1 cellular context compared by ENCODE assay signal in the genomic region with DNA sequence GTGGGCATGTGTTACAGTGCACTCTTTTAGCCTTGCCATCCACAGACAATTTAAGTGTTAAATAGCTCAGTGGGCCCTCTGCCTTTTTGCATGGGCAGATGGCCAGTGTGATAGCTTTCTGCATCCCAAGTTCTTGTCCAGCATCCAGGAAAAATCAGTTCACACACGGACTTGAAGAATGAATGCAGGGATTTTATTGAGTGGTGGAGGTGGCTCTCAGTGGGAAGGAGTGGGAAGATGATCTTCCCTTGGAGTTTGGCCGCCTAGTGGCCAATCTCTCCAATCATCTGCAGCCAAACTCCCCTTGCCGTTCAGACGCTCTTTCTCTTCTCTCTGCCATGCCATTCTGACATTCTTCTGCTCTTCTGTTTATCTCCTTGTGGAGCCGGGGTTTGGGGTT.
TF ChIP-seq lines count a peak whose summit lies in the region.

No MANE protein-coding gene starts in this region.

TF ChIP-seq in GM23338, 12 proteins besides CTCF, POLR2A, EP300 and RAD21 (continued from another document):
- TF ChIP-seq, protein P1, sequence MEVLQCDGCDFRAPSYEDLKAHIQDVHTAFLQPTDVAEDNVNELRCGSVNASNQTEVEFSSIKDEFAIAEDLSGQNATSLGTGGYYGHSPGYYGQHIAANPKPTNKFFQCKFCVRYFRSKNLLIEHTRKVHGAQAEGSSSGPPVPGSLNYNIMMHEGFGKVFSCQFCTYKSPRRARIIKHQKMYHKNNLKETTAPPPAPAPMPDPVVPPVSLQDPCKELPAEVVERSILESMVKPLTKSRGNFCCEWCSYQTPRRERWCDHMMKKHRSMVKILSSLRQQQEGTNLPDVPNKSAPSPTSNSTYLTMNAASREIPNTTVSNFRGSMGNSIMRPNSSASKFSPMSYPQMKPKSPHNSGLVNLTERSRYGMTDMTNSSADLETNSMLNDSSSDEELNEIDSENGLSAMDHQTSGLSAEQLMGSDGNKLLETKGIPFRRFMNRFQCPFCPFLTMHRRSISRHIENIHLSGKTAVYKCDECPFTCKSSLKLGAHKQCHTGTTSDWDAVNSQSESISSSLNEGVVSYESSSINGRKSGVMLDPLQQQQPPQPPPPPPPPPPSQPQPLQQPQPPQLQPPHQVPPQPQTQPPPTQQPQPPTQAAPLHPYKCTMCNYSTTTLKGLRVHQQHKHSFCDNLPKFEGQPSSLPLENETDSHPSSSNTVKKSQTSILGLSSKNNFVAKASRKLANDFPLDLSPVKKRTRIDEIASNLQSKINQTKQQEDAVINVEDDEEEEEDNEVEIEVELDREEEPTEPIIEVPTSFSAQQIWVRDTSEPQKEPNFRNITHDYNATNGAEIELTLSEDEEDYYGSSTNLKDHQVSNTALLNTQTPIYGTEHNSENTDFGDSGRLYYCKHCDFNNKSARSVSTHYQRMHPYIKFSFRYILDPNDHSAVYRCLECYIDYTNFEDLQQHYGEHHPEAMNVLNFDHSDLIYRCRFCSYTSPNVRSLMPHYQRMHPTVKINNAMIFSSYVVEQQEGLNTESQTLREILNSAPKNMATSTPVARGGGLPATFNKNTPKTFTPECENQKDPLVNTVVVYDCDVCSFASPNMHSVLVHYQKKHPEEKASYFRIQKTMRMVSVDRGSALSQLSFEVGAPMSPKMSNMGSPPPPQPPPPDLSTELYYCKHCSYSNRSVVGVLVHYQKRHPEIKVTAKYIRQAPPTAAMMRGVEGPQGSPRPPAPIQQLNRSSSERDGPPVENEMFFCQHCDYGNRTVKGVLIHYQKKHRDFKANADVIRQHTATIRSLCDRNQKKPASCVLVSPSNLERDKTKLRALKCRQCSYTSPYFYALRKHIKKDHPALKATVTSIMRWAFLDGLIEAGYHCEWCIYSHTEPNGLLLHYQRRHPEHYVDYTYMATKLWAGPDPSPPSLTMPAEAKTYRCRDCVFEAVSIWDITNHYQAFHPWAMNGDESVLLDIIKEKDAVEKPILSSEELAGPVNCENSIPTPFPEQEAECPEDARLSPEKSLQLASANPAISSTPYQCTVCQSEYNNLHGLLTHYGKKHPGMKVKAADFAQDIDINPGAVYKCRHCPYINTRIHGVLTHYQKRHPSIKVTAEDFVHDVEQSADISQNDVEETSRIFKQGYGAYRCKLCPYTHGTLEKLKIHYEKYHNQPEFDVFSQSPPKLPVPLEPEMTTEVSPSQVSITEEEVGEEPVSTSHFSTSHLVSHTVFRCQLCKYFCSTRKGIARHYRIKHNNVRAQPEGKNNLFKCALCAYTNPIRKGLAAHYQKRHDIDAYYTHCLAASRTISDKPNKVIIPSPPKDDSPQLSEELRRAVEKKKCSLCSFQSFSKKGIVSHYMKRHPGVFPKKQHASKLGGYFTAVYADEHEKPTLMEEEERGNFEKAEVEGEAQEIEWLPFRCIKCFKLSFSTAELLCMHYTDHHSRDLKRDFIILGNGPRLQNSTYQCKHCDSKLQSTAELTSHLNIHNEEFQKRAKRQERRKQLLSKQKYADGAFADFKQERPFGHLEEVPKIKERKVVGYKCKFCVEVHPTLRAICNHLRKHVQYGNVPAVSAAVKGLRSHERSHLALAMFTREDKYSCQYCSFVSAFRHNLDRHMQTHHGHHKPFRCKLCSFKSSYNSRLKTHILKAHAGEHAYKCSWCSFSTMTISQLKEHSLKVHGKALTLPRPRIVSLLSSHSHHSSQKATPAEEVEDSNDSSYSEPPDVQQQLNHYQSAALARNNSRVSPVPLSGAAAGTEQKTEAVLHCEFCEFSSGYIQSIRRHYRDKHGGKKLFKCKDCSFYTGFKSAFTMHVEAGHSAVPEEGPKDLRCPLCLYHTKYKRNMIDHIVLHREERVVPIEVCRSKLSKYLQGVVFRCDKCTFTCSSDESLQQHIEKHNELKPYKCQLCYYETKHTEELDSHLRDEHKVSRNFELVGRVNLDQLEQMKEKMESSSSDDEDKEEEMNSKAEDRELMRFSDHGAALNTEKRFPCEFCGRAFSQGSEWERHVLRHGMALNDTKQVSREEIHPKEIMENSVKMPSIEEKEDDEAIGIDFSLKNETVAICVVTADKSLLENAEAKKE (CRISPR knock-in tag; IDR thresholded peaks at IDR 0.05): no peak
